Comparison of ENCODE assay signal across 1 cellular context in genomic region chr18:9013926-9014373, GRCh38.
TF ChIP-seq lines count a peak whose summit lies in the region.

No MANE protein-coding gene starts in this region.

TF ChIP-seq in K562, 482 proteins besides CTCF, POLR2A, EP300 and RAD21 (continued from another document):
- TF ChIP-seq BCLAF1 (IDR thresholded peaks at IDR 0.05; ENCODE audit: borderline replicate concordance in 1 of 2, control insufficient read depth in 1 of 2, low read depth in 2 of 2, low read length in 1 of 2) (peak in 1 of 2 experiments; percentile 97; a peak in 2 of 4 replicates), RBFOX2 (IDR thresholded peaks at IDR 0.05; ENCODE audit: low read depth, low read length) (peak; percentile 68), CAMTA2 (CRISPR knock-in tag; conservative IDR thresholded peaks at IDR 0.05) (no peak), RNF2 (IDR thresholded peaks at IDR 0.05) (peak; percentile 63; the same call in 1 of the 2 replicates), CBFA2T2 (conservative IDR thresholded peaks at IDR 0.05) (no peak), KDM5B (IDR thresholded peaks at IDR 0.05; ENCODE audit: insufficient replicate concordance, low read depth, low read length) (peak; percentile 49), ZBTB11 (CRISPR knock-in tag; IDR thresholded peaks at IDR 0.05) (no peak), CGGBP1 (CRISPR knock-in tag; IDR thresholded peaks at IDR 0.05) (peak; percentile 89), TBP (optimal IDR thresholded peaks at IDR 0.05; ENCODE audit: low read depth, low read length) (peak; percentile 98), ZNF174 (CRISPR knock-in tag; IDR thresholded peaks at IDR 0.05) (no peak), SNAPC5 (CRISPR knock-in tag; IDR thresholded peaks at IDR 0.05) (peak; percentile 66), HLTF (IDR thresholded peaks at IDR 0.05) (no peak), SREBF2 (CRISPR knock-in tag; IDR thresholded peaks at IDR 0.05) (no peak), MEF2D (tag; conservative IDR thresholded peaks at IDR 0.05; ENCODE audit: low read depth) (no peak), ZNF224 (CRISPR knock-in tag; IDR thresholded peaks at IDR 0.05) (no peak), EP400 (IDR thresholded peaks at IDR 0.05) (no peak), MLLT1 (IDR thresholded peaks at IDR 0.05) (0 out of 4 replicates have a peak, but pooled peaks of 1 of the 2 experiments have one; percentile 24), POLR2AphosphoS5 (IDR thresholded peaks at IDR 0.05; ENCODE audit: control insufficient read depth, insufficient read depth, low read depth, low read length) (peak; percentile 91), ZNF316 (IDR thresholded peaks at IDR 0.05) (peak; percentile 45), BRD9 (IDR thresholded peaks at IDR 0.05; ENCODE audit: low read depth, partially characterized antibody) (peak; percentile 43), TFAM (CRISPR knock-in tag; conservative IDR thresholded peaks at IDR 0.05) (no peak), ATF7 (IDR thresholded peaks at IDR 0.05) (no peak), KDM1A (IDR thresholded peaks at IDR 0.05) (no peak), SFPQ (IDR thresholded peaks at IDR 0.05; ENCODE audit: low read depth, low read length) (no peak), EHMT2 (IDR thresholded peaks at IDR 0.05) (peak; percentile 26; the same call in 1 of the 2 replicates), CHD1 (IDR thresholded peaks at IDR 0.05; ENCODE audit: low read length) (no peak)
